ENCODE assay signal across 12 cellular contexts in the genomic region with DNA sequence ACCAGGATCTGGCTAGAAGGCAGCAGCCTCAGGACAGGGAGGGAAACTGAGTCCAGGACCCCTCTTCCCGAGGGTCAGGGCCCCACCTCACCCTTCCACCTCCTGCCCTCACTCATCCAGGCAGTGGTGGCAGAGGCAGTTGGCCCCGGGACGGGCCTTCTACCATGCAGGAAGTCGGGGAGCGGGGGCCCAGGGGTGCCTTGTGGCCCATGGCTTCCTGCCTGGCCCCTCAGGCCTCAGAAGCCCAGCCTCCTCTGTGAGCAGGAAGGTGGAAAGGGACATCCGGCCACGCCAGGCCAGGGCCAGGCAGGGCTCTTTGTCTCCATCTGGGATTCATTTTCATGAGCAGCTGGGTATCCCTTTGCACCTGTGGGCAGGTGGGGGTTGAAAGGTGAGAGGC. TPM values are rescaled to one million over a fixed set of nuclear protein-coding genes. Genes with fewer than 3 reads are reported as not detected.
A peak's percentile ranks its signal among the peaks of the same experiment; 100 is the strongest.
DNase-seq lines count a peak whose midpoint lies in the region; ATAC-seq lines count a peak whose summit lies in the region.
"Had no signal": no experiment of that assay in that cellular context is flagged by ENCODE, and none has a peak within 500 bp of the region (broad histone marks: within the 10 kb centered on the region; RNA-seq: fewer than 3 reads in every experiment).

No MANE protein-coding gene starts in this region.

- H3K27ac Mint-ChIP-seq in activated CD4-positive, alpha-beta memory T cell treated with anti-CD3 and anti-CD28 coated beads, Interleukin-2, amount 10 ng/mL, durations not matched to agents 7 days and 5 days, result no peak overlapping the region
- H3K27ac Mint-ChIP-seq in naive thymus-derived CD8-positive, alpha-beta T cell, result no peak overlapping the region
- H3K27ac Mint-ChIP-seq: H9; T-helper 1 cell treated with Interleukin-12 subunit alpha and Interleukin-12 subunit beta and Interleukin-4 antibody, amounts not matched to agents 30 μg/mL and 1 μg/mL, for 36 hours had no signal

- DNase-seq in activated CD8-positive, alpha-beta memory T cell treated with anti-CD3 and anti-CD28 coated beads for 24 hours, result peak; percentile 65
- no peak for DNase-seq in activated CD8-positive, alpha-beta memory T cell treated with anti-CD3 and anti-CD28 coated beads, Interleukin-2, amount 50 U/mL, for 4 hours
- peak; percentile 67 for DNase-seq in Jurkat, Clone E6-1 (ENCODE audit: low read depth, low spot score)
- peak; percentile 67 for DNase-seq in activated CD4-positive, alpha-beta memory T cell treated with anti-CD3 and anti-CD28 coated beads, Interleukin-2, amount 10 ng/mL, durations not matched to agents 7 days and 5 days
- DNase-seq in naive thymus-derived CD8-positive, alpha-beta T cell, result peak in 7 of 10 donors; percentile 14 to 42 (median 25)
- DNase-seq in H7 (no peak), NCI-H524 (lab: John Stamatoyannopoulos, UW) (no peak)
- DNase-seq: H9, NCI-H446, upper lobe of right lung had no signal

- H3K27me3 Mint-ChIP-seq in activated CD4-positive, alpha-beta memory T cell treated with anti-CD3 and anti-CD28 coated beads, Interleukin-2, amount 10 ng/mL, durations not matched to agents 7 days and 5 days, result no peaks in the 10 kb centered on the region
- H3K27me3 Mint-ChIP-seq in naive thymus-derived CD8-positive, alpha-beta T cell, result peaks cover 0 to 2% (median 0%) of the 10 kb centered on the region in 5 donors

- POLR2A ChIA-PET in activated CD4-positive, alpha-beta memory T cell treated with anti-CD3 and anti-CD28 coated beads, Interleukin-2, amount 10 ng/mL, durations not matched to agents 7 days and 5 days (lab: Charles Lee), result no interaction called here
- POLR2A ChIA-PET in naive thymus-derived CD8-positive, alpha-beta T cell (lab: Charles Lee), result interaction anchor here (0.5 kb wide), 1 partner anchor 157 kb away, joined by 3 read pairs; no protein-coding TSS in a partner anchor

- no peaks in the 10 kb centered on the region for H3K9me3 Mint-ChIP-seq in activated CD4-positive, alpha-beta memory T cell treated with anti-CD3 and anti-CD28 coated beads, Interleukin-2, amount 10 ng/mL, durations not matched to agents 7 days and 5 days
- no peaks in the 10 kb centered on the region for H3K9me3 Mint-ChIP-seq in naive thymus-derived CD8-positive, alpha-beta T cell
- H3K9me3 Mint-ChIP-seq: H9; T-helper 1 cell treated with Interleukin-12 subunit alpha and Interleukin-12 subunit beta and Interleukin-4 antibody, amounts not matched to agents 30 μg/mL and 1 μg/mL, for 36 hours had no signal

- H3K36me3 ChIP-seq in H7 (replicated peaks; ENCODE audit: control insufficient read depth, insufficient read depth, low read length), result no peaks in the 10 kb centered on the region
- H3K36me3 ChIP-seq: upper lobe of right lung had no signal

- CTCF ChIA-PET in activated CD4-positive, alpha-beta memory T cell treated with anti-CD3 and anti-CD28 coated beads, Interleukin-2, amount 10 ng/mL, durations not matched to agents 7 days and 5 days (lab: Charles Lee), result no interaction called here

- no peak overlapping the region for H3K4me3 Mint-ChIP-seq in activated CD4-positive, alpha-beta memory T cell treated with anti-CD3 and anti-CD28 coated beads, Interleukin-2, amount 10 ng/mL, durations not matched to agents 7 days and 5 days
- peak overlapping the region in 4 of 10 donors; percentile 27 to 41 (median 38) for H3K4me3 Mint-ChIP-seq in naive thymus-derived CD8-positive, alpha-beta T cell
- H3K4me3 Mint-ChIP-seq: T-helper 1 cell treated with Interleukin-12 subunit alpha and Interleukin-12 subunit beta and Interleukin-4 antibody, amounts not matched to agents 30 μg/mL and 1 μg/mL, for 36 hours had no signal

- H3K4me1 Mint-ChIP-seq in activated CD4-positive, alpha-beta memory T cell treated with anti-CD3 and anti-CD28 coated beads, Interleukin-2, amount 10 ng/mL, durations not matched to agents 7 days and 5 days, result peaks cover 11% of the 10 kb centered on the region
- peaks cover 7 to 18% (median 16%) of the 10 kb centered on the region in 4 donors for H3K4me1 Mint-ChIP-seq in naive thymus-derived CD8-positive, alpha-beta T cell

- H3K36me3 Mint-ChIP-seq in activated CD4-positive, alpha-beta memory T cell treated with anti-CD3 and anti-CD28 coated beads, Interleukin-2, amount 10 ng/mL, durations not matched to agents 7 days and 5 days (ENCODE audit: low read depth), result no peaks in the 10 kb centered on the region
- no peaks in the 10 kb centered on the region for H3K36me3 Mint-ChIP-seq in naive thymus-derived CD8-positive, alpha-beta T cell

- ATAC-seq in naive thymus-derived CD8-positive, alpha-beta T cell, result peak; percentile 65 to 86
- no peak for ATAC-seq in GM18870 (IDR thresholded peaks at IDR 0.05; ENCODE audit: unreplicated experiment)
- ATAC-seq: upper lobe of right lung had no signal

- no peaks in the 10 kb centered on the region for H3K27me3 ChIP-seq in H7 (ENCODE audit: control insufficient read depth, insufficient read depth, low read length)
- H3K27me3 ChIP-seq: upper lobe of right lung had no signal

- peak overlapping the region; percentile 13; the same call in 1 of the 2 replicates for H3K4me3 ChIP-seq in Jurkat, Clone E6-1 (ENCODE audit: low read length)
- H3K4me3 ChIP-seq in H7 (ENCODE audit: insufficient read depth, low read depth, low read length), result no peak overlapping the region
- H3K4me3 ChIP-seq: upper lobe of right lung had no signal

RNA-seq across cellular contexts. Expression of gene BAHCC1, which starts 58.5 kb away (rescaled TPM):
- polyA plus RNA-seq in Jurkat, Clone E6-1 (2012; ENCODE audit: insufficient read depth, insufficient read length), result 8.7 TPM
- total RNA-seq in activated CD4-positive, alpha-beta memory T cell treated with anti-CD3 and anti-CD28 coated beads, Interleukin-2, amount 10 ng/mL, durations not matched to agents 7 days and 5 days, result under 1 TPM; 0.15 to 0.18 TPM
- total RNA-seq in naive thymus-derived CD8-positive, alpha-beta T cell, result not detected
- polyA plus RNA-seq in naive thymus-derived CD8-positive, alpha-beta T cell, result not detected
- 8.7 and 19.7 TPM in 2 replicates for total RNA-seq in H7 (2014; rRNA removed; shearing (Covaris generic))

RNA-seq across cellular contexts. Expression of gene ACTG1, which starts 58.9 kb away (rescaled TPM):
- polyA plus RNA-seq in Jurkat, Clone E6-1 (2012; ENCODE audit: insufficient read depth, insufficient read length), result 2,303 TPM
- 1,000 to 10,000 TPM; 3,658 to 3,769 TPM for total RNA-seq in activated CD4-positive, alpha-beta memory T cell treated with anti-CD3 and anti-CD28 coated beads, Interleukin-2, amount 10 ng/mL, durations not matched to agents 7 days and 5 days
- 1,000 to 10,000 TPM; 1,189 to 1,230 TPM for total RNA-seq in naive thymus-derived CD8-positive, alpha-beta T cell
- polyA plus RNA-seq in naive thymus-derived CD8-positive, alpha-beta T cell, result 1,000 to 10,000 TPM; 1,334 to 1,669 (median 1,595) TPM
- total RNA-seq in H7 (2014; rRNA removed; shearing (Covaris generic)), result 5,543 and 5,789 TPM in 2 replicates

Comparison
In these comparisons a context has a peak if more than half of its experiments do, and no peak if none do; other contexts are left out.
1. DNase-seq: peak in activated CD8-positive, alpha-beta memory T cell treated with anti-CD3 and anti-CD28 coated beads for 24 hours (single experiment), Jurkat, Clone E6-1 (single experiment), activated CD4-positive, alpha-beta memory T cell treated with anti-CD3 and anti-CD28 coated beads, Interleukin-2, amount 10 ng/mL, durations not matched to agents 7 days and 5 days (single experiment) and naive thymus-derived CD8-positive, alpha-beta T cell (7 of 10); none in activated CD8-positive, alpha-beta memory T cell treated with anti-CD3 and anti-CD28 coated beads, Interleukin-2, amount 50 U/mL, for 4 hours (single experiment), H7 (single experiment) and NCI-H524 (0 of 2).